Comparison of ENCODE assay signal across 12 cellular contexts in the genomic region with DNA sequence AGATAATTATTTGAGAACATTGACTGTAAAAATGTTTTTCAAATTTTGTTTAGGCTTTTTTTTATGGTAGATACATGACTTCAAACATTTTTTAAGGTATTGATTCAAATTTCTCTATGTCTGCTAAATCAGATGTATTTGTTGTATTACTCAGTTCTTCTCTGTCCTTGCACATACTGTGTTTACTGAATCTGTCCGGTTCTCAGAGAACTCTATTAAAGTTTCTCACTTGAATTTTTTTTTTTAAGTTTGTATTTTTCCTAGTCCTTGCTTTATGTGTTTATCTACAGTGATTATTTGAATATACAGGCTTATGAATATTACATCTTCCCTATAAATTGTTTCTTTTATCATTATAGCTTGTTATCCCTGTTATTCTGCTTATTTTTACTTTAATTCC. TPM values are rescaled to one million over a fixed set of nuclear protein-coding genes. Genes with fewer than 3 reads are reported as not detected.
DNase-seq lines count a peak whose midpoint lies in the region; ATAC-seq and TF ChIP-seq lines count a peak whose summit lies in the region.
"Had no signal": no experiment of that assay in that cellular context is flagged by ENCODE, and none has a peak within 500 bp of the region (broad histone marks: within the 10 kb centered on the region; RNA-seq: fewer than 3 reads in every experiment).

No MANE protein-coding gene starts in this region.

- no peak for ATAC-seq in DND-41 (ENCODE audit: insufficient read depth, low read depth)
- no peak for ATAC-seq in central memory CD8-positive, alpha-beta T cell (replicated peaks; ENCODE audit: extremely low read depth, poor library complexity, severe bottlenecking)
- no peak for ATAC-seq in GM18868 (IDR thresholded peaks at IDR 0.05; ENCODE audit: unreplicated experiment)
- ATAC-seq in HG03095 (IDR thresholded peaks at IDR 0.05; ENCODE audit: unreplicated experiment), result no peak

- H3K9ac ChIP-seq in DND-41 (ENCODE audit: low read depth, low read length), result no peak overlapping the region

- POLR2A ChIA-PET in A673 (lab: Charles Lee; ENCODE audit: low non-redundant PET), result no interaction called here

- peaks cover 70% of the 10 kb centered on the region for H4K20me1 ChIP-seq in DND-41 (ENCODE audit: insufficient read depth, low read length)

- DNase-seq in DND-41 (no peak), NB4 (ENCODE audit: low read depth) (no peak), osteocyte (ENCODE audit: extremely low spot score, unreplicated experiment) (no peak), A673 (ENCODE audit: low spot score) (no peak)
- no peak for DNase-seq in central memory CD8-positive, alpha-beta T cell (ENCODE audit: low spot score in 2 of 2)
- DNase-seq: DMS 273 treated with DMSO at 0.1 percent for 48 hours, NCI-H1436, NCI-H524 treated with DMSO at 0.1 percent for 48 hours, testis had no signal

- H3K4me1 ChIP-seq in DND-41 (ENCODE audit: insufficient read depth, low read length) (peaks cover 54% of the 10 kb centered on the region), A673 (ENCODE audit: insufficient read depth, low read length, poor library complexity, severe bottlenecking) (peaks cover 42% of the 10 kb centered on the region)

- H3K36me3 ChIP-seq in DND-41 (ENCODE audit: insufficient read depth, low read length) (peaks cover 59% of the 10 kb centered on the region), A673 (ENCODE audit: insufficient read depth, low read length, poor library complexity, severe bottlenecking) (peaks cover 34% of the 10 kb centered on the region)

- H3K27me3 ChIP-seq in DND-41 (ENCODE audit: insufficient read depth, low read length, poor library complexity), result no peaks in the 10 kb centered on the region
- no peaks in the 10 kb centered on the region for H3K27me3 ChIP-seq in A673 (replicated peaks; ENCODE audit: insufficient read depth, low read depth, low read length, poor library complexity)
- H3K27me3 ChIP-seq: testis had no signal

- peaks cover 100% of the 10 kb centered on the region for H3K79me2 ChIP-seq in DND-41 (ENCODE audit: insufficient read depth, low read length)

- H3K4me1 Mint-ChIP-seq in central memory CD8-positive, alpha-beta T cell, result peaks cover 76% of the 10 kb centered on the region
- peaks cover 61% of the 10 kb centered on the region for H3K4me1 Mint-ChIP-seq in osteocyte (ENCODE audit: unreplicated experiment)

- no peak overlapping the region for H3K4me3 ChIP-seq in DND-41 (ENCODE audit: low read depth in 1 of 2, low read length in 2 of 2)
- H3K4me3 ChIP-seq in NB4 (ENCODE audit: low read depth, low read length), result peak overlapping the region; percentile 23
- no peak overlapping the region for H3K4me3 ChIP-seq in A673 (ENCODE audit: low read depth, low read length, poor library complexity, severe bottlenecking)
- H3K4me3 ChIP-seq: skin epidermis, testis had no signal

- intact Hi-C loops in A673 (cut with micrococcal nuclease; ENCODE audit: unreplicated experiment), result no loop called here

- TF ChIP-seq CTCF in DND-41 (IDR thresholded peaks at IDR 0.05; ENCODE audit: borderline replicate concordance, extremely low read depth, low read length, poor library complexity, severe bottlenecking), result no peak
- no peak for TF ChIP-seq CTCF in NB4 (IDR thresholded peaks at IDR 0.05; ENCODE audit: low read depth, low read length)
- no peak for TF ChIP-seq CTCF in osteocyte (IDR thresholded peaks at IDR 0.05)
- TF ChIP-seq CTCF in A673 (conservative IDR thresholded peaks at IDR 0.05; ENCODE audit: low read depth, low read length), result no peak

- BruUV-seq in A673 (replicated peaks; lab: Mats Ljungman, UMichigan), result no TSS peak

- no peaks in the 10 kb centered on the region for H3K27me3 Mint-ChIP-seq in central memory CD8-positive, alpha-beta T cell
- H3K27me3 Mint-ChIP-seq in osteocyte (ENCODE audit: unreplicated experiment), result no peaks in the 10 kb centered on the region

- peak overlapping the region; percentile 79 for H3K27ac Mint-ChIP-seq in central memory CD8-positive, alpha-beta T cell (ENCODE audit: low read depth)
- H3K27ac Mint-ChIP-seq in osteocyte (ENCODE audit: unreplicated experiment), result peak overlapping the region; percentile 50

- H3K4me3 Mint-ChIP-seq in central memory CD8-positive, alpha-beta T cell, result peak overlapping the region; percentile 31
- H3K4me3 Mint-ChIP-seq in osteocyte (ENCODE audit: unreplicated experiment), result no peak overlapping the region

- H2AFZ ChIP-seq in DND-41 (ENCODE audit: low read depth, low read length), result no peak overlapping the region

- H3K4me2 ChIP-seq in DND-41 (ENCODE audit: insufficient read depth, low read length), result peak overlapping the region; percentile 32; the same call in 1 of the 2 replicates

- CTCF ChIA-PET in A673 (lab: Charles Lee), result no interaction called here

- no peak overlapping the region for H3K27ac ChIP-seq in DND-41 (ENCODE audit: low read length)
- H3K27ac ChIP-seq in A673 (ENCODE audit: low read depth, low read length, poor library complexity, severe bottlenecking), result no peak overlapping the region
- H3K27ac ChIP-seq: testis had no signal

- H3K9me3 Mint-ChIP-seq in central memory CD8-positive, alpha-beta T cell, result no peaks in the 10 kb centered on the region
- no peaks in the 10 kb centered on the region for H3K9me3 Mint-ChIP-seq in osteocyte (ENCODE audit: unreplicated experiment)

- TF ChIP-seq POLR2A in NB4 (IDR thresholded peaks at IDR 0.05; ENCODE audit: extremely low read depth, insufficient read length), result no peak

- peaks cover 35% of the 10 kb centered on the region for H3K36me3 Mint-ChIP-seq in central memory CD8-positive, alpha-beta T cell (ENCODE audit: insufficient read depth)
- peaks cover 25% of the 10 kb centered on the region for H3K36me3 Mint-ChIP-seq in osteocyte (ENCODE audit: unreplicated experiment)

- H3K9me3 ChIP-seq in DND-41 (ENCODE audit: insufficient read depth, low read length, severe bottlenecking) (no peaks in the 10 kb centered on the region), A673 (ENCODE audit: low read depth, low read length, poor library complexity, severe bottlenecking) (no peaks in the 10 kb centered on the region)
- H3K9me3 ChIP-seq: testis had no signal

RNA-seq across cellular contexts. Expression of a gene that starts 5.3 kb away (rescaled TPM):
- 547 and 557 TPM in 2 replicates for total RNA-seq in osteocyte
- total RNA-seq in A673 (2021), result 342 and 360 TPM in 2 replicates

RNA-seq across cellular contexts. Expression of a gene that starts 5.6 kb away (rescaled TPM):
- total RNA-seq in osteocyte (839 and 856 TPM in 2 replicates), A673 (2021) (510 and 581 TPM in 2 replicates)

RNA-seq across cellular contexts. Expression of a gene that starts 35.1 kb away (rescaled TPM):
- total RNA-seq in osteocyte (54.5 and 70.1 TPM in 2 replicates), A673 (2021) (53.3 and 72.1 TPM in 2 replicates)
